Comparison of ENCODE assay signal across 1 cellular context in the genomic region with DNA sequence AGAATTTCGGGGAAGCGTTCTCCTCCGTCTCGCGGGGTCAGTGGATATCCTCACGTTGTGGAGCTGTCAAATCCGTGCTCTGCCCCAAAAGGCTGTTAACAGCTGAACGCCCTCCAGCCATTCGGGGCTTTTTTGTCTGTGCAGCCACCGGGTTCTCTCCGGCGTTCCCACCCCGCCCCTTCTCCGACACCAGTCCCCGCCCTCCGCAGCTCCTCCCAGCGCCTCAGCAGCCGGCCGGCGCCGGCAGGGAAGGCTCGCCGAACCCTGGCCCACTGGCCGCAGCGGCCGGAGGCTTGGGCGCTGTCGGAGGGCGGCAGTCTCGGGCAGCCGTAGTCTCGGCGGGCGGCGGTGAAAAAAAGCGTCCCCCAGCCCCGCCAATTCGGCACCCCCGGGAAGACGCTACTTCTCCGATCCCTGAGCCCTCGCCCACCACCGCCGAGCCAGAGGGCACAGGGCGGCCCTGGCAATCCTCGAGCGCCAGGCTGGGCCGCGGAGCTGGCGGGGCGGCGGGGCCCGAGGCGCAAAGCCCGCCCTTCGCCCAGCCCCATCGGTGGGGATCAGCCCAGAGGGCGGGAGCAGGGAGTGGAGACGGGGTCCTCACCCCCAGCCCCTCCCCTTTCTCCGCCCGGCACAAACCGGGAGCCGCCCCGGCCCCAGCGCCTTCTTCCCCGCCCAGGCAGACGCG.
TF ChIP-seq lines count a peak whose summit lies in the region.

A gene (minus strand): TSS at position 496 of the 685 bp plus-strand sequence. CDS start 773 bp downstream, outside the sequence.

TF ChIP-seq in HepG2, 621 proteins besides CTCF, POLR2A, EP300 and RAD21 (continued from another document and continues in another):
- TF ChIP-seq, protein P1, sequence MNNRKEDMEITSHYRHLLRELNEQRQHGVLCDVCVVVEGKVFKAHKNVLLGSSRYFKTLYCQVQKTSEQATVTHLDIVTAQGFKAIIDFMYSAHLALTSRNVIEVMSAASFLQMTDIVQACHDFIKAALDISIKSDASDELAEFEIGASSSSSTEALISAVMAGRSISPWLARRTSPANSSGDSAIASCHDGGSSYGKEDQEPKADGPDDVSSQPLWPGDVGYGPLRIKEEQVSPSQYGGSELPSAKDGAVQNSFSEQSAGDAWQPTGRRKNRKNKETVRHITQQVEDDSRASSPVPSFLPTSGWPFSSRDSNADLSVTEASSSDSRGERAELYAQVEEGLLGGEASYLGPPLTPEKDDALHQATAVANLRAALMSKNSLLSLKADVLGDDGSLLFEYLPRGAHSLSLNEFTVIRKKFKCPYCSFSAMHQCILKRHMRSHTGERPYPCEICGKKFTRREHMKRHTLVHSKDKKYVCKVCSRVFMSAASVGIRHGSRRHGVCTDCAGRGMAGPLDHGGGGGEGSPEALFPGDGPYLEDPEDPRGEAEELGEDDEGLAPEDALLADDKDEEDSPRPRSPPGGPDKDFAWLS (CRISPR knock-in tag; IDR thresholded peaks at IDR 0.05; ENCODE audit: borderline replicate concordance): no peak
- TF ChIP-seq ZFP41 (CRISPR knock-in tag; IDR thresholded peaks at IDR 0.05; ENCODE audit: borderline replicate concordance): no peak
- TF ChIP-seq HDAC1 (CRISPR knock-in tag; IDR thresholded peaks at IDR 0.05): peak; percentile 88
- TF ChIP-seq, protein P2, sequence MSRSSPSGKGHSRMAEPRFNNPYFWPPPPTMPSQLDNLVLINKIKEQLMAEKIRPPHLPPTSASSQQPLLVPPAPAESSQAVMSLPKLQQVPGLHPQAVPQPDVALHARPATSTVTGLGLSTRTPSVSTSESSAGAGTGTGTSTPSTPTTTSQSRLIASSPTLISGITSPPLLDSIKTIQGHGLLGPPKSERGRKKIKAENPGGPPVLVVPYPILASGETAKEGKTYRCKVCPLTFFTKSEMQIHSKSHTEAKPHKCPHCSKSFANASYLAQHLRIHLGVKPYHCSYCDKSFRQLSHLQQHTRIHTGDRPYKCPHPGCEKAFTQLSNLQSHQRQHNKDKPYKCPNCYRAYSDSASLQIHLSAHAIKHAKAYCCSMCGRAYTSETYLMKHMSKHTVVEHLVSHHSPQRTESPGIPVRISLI (CRISPR knock-in tag; IDR thresholded peaks at IDR 0.05; ENCODE audit: borderline replicate concordance): peak; percentile 49; the same call in 1 of the 2 replicates
- TF ChIP-seq ZBTB8A (CRISPR knock-in tag; IDR thresholded peaks at IDR 0.05; ENCODE audit: borderline replicate concordance, low read depth): no peak; the same call in 1 of the 2 replicates
- no peak; the same call in 1 of the 2 replicates for TF ChIP-seq WIZ (CRISPR knock-in tag; IDR thresholded peaks at IDR 0.05)
- 0 out of 2 replicates have a peak, but pooled peaks have one; percentile 66 for TF ChIP-seq ZNF850 (CRISPR knock-in tag; conservative IDR thresholded peaks at IDR 0.05)
- no peak; the same call in 1 of the 2 replicates for TF ChIP-seq BHLHE40 (IDR thresholded peaks at IDR 0.05; ENCODE audit: low read length)
- TF ChIP-seq, protein P3, sequence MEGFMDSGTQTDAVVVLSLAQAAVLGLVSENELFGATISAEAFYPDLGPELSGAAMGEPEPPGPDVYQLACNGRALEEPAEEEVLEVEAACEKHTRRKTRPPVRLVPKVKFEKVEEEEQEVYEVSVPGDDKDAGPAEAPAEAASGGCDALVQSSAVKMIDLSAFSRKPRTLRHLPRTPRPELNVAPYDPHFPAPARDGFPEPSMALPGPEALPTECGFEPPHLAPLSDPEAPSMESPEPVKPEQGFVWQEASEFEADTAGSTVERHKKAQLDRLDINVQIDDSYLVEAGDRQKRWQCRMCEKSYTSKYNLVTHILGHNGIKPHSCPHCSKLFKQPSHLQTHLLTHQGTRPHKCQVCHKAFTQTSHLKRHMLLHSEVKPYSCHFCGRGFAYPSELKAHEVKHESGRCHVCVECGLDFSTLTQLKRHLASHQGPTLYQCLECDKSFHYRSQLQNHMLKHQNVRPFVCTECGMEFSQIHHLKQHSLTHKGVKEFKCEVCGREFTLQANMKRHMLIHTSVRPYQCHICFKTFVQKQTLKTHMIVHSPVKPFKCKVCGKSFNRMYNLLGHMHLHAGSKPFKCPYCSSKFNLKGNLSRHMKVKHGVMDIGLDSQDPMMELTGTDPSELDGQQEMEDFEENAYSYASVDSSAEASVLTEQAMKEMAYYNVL (CRISPR knock-in tag; IDR thresholded peaks at IDR 0.05; ENCODE audit: borderline replicate concordance): no peak
- peak; percentile 95 for TF ChIP-seq ZNF891 (CRISPR knock-in tag; IDR thresholded peaks at IDR 0.05)
- TF ChIP-seq CBX1 (IDR thresholded peaks at IDR 0.05; ENCODE audit: low read depth): no peak
- TF ChIP-seq, protein P4, sequence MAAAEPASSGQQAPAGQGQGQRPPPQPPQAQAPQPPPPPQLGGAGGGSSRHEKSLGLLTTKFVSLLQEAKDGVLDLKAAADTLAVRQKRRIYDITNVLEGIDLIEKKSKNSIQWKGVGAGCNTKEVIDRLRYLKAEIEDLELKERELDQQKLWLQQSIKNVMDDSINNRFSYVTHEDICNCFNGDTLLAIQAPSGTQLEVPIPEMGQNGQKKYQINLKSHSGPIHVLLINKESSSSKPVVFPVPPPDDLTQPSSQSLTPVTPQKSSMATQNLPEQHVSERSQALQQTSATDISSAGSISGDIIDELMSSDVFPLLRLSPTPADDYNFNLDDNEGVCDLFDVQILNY (CRISPR knock-in tag; conservative IDR thresholded peaks at IDR 0.05): no peak
- TF ChIP-seq, protein P5, sequence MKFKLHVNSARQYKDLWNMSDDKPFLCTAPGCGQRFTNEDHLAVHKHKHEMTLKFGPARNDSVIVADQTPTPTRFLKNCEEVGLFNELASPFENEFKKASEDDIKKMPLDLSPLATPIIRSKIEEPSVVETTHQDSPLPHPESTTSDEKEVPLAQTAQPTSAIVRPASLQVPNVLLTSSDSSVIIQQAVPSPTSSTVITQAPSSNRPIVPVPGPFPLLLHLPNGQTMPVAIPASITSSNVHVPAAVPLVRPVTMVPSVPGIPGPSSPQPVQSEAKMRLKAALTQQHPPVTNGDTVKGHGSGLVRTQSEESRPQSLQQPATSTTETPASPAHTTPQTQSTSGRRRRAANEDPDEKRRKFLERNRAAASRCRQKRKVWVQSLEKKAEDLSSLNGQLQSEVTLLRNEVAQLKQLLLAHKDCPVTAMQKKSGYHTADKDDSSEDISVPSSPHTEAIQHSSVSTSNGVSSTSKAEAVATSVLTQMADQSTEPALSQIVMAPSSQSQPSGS (CRISPR knock-in tag; IDR thresholded peaks at IDR 0.05): 0 out of 2 replicates have a peak, but pooled peaks have one; percentile 37
- TF ChIP-seq, protein P6, sequence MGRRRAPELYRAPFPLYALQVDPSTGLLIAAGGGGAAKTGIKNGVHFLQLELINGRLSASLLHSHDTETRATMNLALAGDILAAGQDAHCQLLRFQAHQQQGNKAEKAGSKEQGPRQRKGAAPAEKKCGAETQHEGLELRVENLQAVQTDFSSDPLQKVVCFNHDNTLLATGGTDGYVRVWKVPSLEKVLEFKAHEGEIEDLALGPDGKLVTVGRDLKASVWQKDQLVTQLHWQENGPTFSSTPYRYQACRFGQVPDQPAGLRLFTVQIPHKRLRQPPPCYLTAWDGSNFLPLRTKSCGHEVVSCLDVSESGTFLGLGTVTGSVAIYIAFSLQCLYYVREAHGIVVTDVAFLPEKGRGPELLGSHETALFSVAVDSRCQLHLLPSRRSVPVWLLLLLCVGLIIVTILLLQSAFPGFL (CRISPR knock-in tag; IDR thresholded peaks at IDR 0.05): no peak
- peak; percentile 18; the same call in 1 of the 2 replicates for TF ChIP-seq ZNF367 (CRISPR knock-in tag; IDR thresholded peaks at IDR 0.05; ENCODE audit: borderline replicate concordance)
- TF ChIP-seq ARNTL (CRISPR knock-in tag; IDR thresholded peaks at IDR 0.05): peak; percentile 32; the same call in 1 of the 2 replicates
- TF ChIP-seq, protein P7, sequence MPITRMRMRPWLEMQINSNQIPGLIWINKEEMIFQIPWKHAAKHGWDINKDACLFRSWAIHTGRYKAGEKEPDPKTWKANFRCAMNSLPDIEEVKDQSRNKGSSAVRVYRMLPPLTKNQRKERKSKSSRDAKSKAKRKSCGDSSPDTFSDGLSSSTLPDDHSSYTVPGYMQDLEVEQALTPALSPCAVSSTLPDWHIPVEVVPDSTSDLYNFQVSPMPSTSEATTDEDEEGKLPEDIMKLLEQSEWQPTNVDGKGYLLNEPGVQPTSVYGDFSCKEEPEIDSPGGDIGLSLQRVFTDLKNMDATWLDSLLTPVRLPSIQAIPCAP (CRISPR knock-in tag; IDR thresholded peaks at IDR 0.05; ENCODE audit: low read depth): no peak
- TF ChIP-seq ZSCAN25 (CRISPR knock-in tag; IDR thresholded peaks at IDR 0.05): no peak; the same call in 1 of the 2 replicates
- TF ChIP-seq, protein P8, sequence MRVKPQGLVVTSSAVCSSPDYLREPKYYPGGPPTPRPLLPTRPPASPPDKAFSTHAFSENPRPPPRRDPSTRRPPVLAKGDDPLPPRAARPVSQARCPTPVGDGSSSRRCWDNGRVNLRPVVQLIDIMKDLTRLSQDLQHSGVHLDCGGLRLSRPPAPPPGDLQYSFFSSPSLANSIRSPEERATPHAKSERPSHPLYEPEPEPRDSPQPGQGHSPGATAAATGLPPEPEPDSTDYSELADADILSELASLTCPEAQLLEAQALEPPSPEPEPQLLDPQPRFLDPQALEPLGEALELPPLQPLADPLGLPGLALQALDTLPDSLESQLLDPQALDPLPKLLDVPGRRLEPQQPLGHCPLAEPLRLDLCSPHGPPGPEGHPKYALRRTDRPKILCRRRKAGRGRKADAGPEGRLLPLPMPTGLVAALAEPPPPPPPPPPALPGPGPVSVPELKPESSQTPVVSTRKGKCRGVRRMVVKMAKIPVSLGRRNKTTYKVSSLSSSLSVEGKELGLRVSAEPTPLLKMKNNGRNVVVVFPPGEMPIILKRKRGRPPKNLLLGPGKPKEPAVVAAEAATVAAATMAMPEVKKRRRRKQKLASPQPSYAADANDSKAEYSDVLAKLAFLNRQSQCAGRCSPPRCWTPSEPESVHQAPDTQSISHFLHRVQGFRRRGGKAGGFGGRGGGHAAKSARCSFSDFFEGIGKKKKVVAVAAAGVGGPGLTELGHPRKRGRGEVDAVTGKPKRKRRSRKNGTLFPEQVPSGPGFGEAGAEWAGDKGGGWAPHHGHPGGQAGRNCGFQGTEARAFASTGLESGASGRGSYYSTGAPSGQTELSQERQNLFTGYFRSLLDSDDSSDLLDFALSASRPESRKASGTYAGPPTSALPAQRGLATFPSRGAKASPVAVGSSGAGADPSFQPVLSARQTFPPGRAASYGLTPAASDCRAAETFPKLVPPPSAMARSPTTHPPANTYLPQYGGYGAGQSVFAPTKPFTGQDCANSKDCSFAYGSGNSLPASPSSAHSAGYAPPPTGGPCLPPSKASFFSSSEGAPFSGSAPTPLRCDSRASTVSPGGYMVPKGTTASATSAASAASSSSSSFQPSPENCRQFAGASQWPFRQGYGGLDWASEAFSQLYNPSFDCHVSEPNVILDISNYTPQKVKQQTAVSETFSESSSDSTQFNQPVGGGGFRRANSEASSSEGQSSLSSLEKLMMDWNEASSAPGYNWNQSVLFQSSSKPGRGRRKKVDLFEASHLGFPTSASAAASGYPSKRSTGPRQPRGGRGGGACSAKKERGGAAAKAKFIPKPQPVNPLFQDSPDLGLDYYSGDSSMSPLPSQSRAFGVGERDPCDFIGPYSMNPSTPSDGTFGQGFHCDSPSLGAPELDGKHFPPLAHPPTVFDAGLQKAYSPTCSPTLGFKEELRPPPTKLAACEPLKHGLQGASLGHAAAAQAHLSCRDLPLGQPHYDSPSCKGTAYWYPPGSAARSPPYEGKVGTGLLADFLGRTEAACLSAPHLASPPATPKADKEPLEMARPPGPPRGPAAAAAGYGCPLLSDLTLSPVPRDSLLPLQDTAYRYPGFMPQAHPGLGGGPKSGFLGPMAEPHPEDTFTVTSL (CRISPR knock-in tag; IDR thresholded peaks at IDR 0.05; ENCODE audit: borderline replicate concordance): 0 out of 2 replicates have a peak, but pooled peaks have one; percentile 21
- TF ChIP-seq ZNF567 (CRISPR knock-in tag; IDR thresholded peaks at IDR 0.05; ENCODE audit: borderline replicate concordance): peak; percentile 51; the same call in 1 of the 2 replicates
- TF ChIP-seq, protein P9, sequence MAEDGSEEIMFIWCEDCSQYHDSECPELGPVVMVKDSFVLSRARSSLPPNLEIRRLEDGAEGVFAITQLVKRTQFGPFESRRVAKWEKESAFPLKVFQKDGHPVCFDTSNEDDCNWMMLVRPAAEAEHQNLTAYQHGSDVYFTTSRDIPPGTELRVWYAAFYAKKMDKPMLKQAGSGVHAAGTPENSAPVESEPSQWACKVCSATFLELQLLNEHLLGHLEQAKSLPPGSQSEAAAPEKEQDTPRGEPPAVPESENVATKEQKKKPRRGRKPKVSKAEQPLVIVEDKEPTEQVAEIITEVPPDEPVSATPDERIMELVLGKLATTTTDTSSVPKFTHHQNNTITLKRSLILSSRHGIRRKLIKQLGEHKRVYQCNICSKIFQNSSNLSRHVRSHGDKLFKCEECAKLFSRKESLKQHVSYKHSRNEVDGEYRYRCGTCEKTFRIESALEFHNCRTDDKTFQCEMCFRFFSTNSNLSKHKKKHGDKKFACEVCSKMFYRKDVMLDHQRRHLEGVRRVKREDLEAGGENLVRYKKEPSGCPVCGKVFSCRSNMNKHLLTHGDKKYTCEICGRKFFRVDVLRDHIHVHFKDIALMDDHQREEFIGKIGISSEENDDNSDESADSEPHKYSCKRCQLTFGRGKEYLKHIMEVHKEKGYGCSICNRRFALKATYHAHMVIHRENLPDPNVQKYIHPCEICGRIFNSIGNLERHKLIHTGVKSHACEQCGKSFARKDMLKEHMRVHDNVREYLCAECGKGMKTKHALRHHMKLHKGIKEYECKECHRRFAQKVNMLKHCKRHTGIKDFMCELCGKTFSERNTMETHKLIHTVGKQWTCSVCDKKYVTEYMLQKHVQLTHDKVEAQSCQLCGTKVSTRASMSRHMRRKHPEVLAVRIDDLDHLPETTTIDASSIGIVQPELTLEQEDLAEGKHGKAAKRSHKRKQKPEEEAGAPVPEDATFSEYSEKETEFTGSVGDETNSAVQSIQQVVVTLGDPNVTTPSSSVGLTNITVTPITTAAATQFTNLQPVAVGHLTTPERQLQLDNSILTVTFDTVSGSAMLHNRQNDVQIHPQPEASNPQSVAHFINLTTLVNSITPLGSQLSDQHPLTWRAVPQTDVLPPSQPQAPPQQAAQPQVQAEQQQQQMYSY (CRISPR knock-in tag; IDR thresholded peaks at IDR 0.05): no peak
- no peak for TF ChIP-seq PRMT3 (CRISPR knock-in tag; IDR thresholded peaks at IDR 0.05; ENCODE audit: borderline replicate concordance, low read depth)
- no peak for TF ChIP-seq NFIB (CRISPR knock-in tag; IDR thresholded peaks at IDR 0.05; ENCODE audit: borderline replicate concordance)
